In genomic region chr3:184259878-184260570, GRCh38 we compare ENCODE assay signal across 9 cellular contexts. TPM values are rescaled to one million over a fixed set of nuclear protein-coding genes. Genes with fewer than 3 reads are reported as not detected.
A peak's percentile ranks its signal among the peaks of the same experiment; 100 is the strongest.
DNase-seq lines count a peak whose midpoint lies in the region; ATAC-seq and TF ChIP-seq lines count a peak whose summit lies in the region.
"Had no signal": no experiment of that assay in that cellular context is flagged by ENCODE, and none has a peak within 500 bp of the region (broad histone marks: within the 10 kb centered on the region; RNA-seq: fewer than 3 reads in every experiment).

No MANE protein-coding gene starts in this region.

- H3K4me1 ChIP-seq in Caco-2, result peaks cover 9% of the 10 kb centered on the region; the same call in 1 of the 2 replicates

- intact Hi-C loops in Caco-2 (cut with micrococcal nuclease; ENCODE audit: unreplicated experiment), result no loop called here
- intact Hi-C loops in activated CD4-positive, alpha-beta T cell treated with anti-CD3 and anti-CD28 coated beads, Interleukin-2, amount 10 ng/mL, durations not matched to agents 24 days and 14 days (cut with micrococcal nuclease), result loop anchor here (1.0 kb wide), 1 partner anchor 10 kb away; no protein-coding TSS in a partner anchor

- H3K9me3 ChIP-seq in Caco-2, result no peaks in the 10 kb centered on the region
- H3K9me3 ChIP-seq: neutrophil had no signal

- H3K36me3 Mint-ChIP-seq in Caco-2 (ENCODE audit: insufficient read depth, unreplicated experiment), result peaks cover 23% of the 10 kb centered on the region
- H3K36me3 Mint-ChIP-seq in activated CD4-positive, alpha-beta T cell treated with anti-CD3 and anti-CD28 coated beads, Interleukin-2, amount 10 ng/mL, durations not matched to agents 24 days and 14 days (ENCODE audit: low read depth), result peaks cover 23% of the 10 kb centered on the region

- H3K9me3 Mint-ChIP-seq in Caco-2 (ENCODE audit: unreplicated experiment), result no peaks in the 10 kb centered on the region
- no peaks in the 10 kb centered on the region for H3K9me3 Mint-ChIP-seq in activated CD4-positive, alpha-beta T cell treated with anti-CD3 and anti-CD28 coated beads, Interleukin-2, amount 10 ng/mL, durations not matched to agents 24 days and 14 days

- CTCF ChIA-PET in Caco-2 (lab: Charles Lee), result no interaction called here

- no peaks in the 10 kb centered on the region for H3K36me3 ChIP-seq in Caco-2 (ENCODE audit: control insufficient read depth, insufficient read depth, low read length)
- H3K36me3 ChIP-seq: neutrophil had no signal

- peaks cover 18% of the 10 kb centered on the region for H3K27me3 Mint-ChIP-seq in Caco-2 (ENCODE audit: insufficient read depth, unreplicated experiment)
- peaks cover 39% of the 10 kb centered on the region for H3K27me3 Mint-ChIP-seq in activated CD4-positive, alpha-beta T cell treated with anti-CD3 and anti-CD28 coated beads, Interleukin-2, amount 10 ng/mL, durations not matched to agents 24 days and 14 days

- ATAC-seq in HG03045 (IDR thresholded peaks at IDR 0.05; ENCODE audit: unreplicated experiment) (no peak), GM21367 (IDR thresholded peaks at IDR 0.05; ENCODE audit: unreplicated experiment) (no peak)

- DNase-seq in Caco-2, result peak in 1 of 2 experiments; percentile 69
- DNase-seq in activated CD4-positive, alpha-beta T cell treated with anti-CD3 and anti-CD28 coated beads, Interleukin-2, amount 10 ng/mL, durations not matched to agents 24 days and 14 days, result peak; percentile 86
- peak; percentile 56 for DNase-seq in epidermal melanocyte (ENCODE audit: insufficient read length, low spot score)
- peak; percentile 33 for DNase-seq in myocyte (ENCODE audit: low read depth)
- DNase-seq in hippocampal formation (lab: John Stamatoyannopoulos, UW), result no peak

- peak overlapping the region; percentile 50 for H3K4me3 ChIP-seq in Caco-2 (ENCODE audit: low read depth, low read length)

- H3K4me3 Mint-ChIP-seq in Caco-2 (ENCODE audit: unreplicated experiment), result peak overlapping the region; percentile 83
- H3K4me3 Mint-ChIP-seq in activated CD4-positive, alpha-beta T cell treated with anti-CD3 and anti-CD28 coated beads, Interleukin-2, amount 10 ng/mL, durations not matched to agents 24 days and 14 days, result peak overlapping the region; percentile 78

- TF ChIP-seq RAD21 in Ishikawa (IDR thresholded peaks at IDR 0.05; ENCODE audit: low read depth), result no peak

- no peak overlapping the region for H3K27ac Mint-ChIP-seq in Caco-2 (ENCODE audit: unreplicated experiment)
- peak overlapping the region; percentile 57 for H3K27ac Mint-ChIP-seq in activated CD4-positive, alpha-beta T cell treated with anti-CD3 and anti-CD28 coated beads, Interleukin-2, amount 10 ng/mL, durations not matched to agents 24 days and 14 days

- no peak for TF ChIP-seq CTCF in Caco-2 (IDR thresholded peaks at IDR 0.05; ENCODE audit: insufficient read depth in 1 of 2, low read depth in 1 of 2, low read length in 1 of 2, severe bottlenecking in 1 of 2, unreplicated experiment in 1 of 2)

- H3K4me1 Mint-ChIP-seq in Caco-2 (ENCODE audit: low read depth, unreplicated experiment), result peaks cover 8% of the 10 kb centered on the region
- H3K4me1 Mint-ChIP-seq in activated CD4-positive, alpha-beta T cell treated with anti-CD3 and anti-CD28 coated beads, Interleukin-2, amount 10 ng/mL, durations not matched to agents 24 days and 14 days, result peaks cover 22% of the 10 kb centered on the region

- BruUV-seq in Caco-2 (replicated peaks; lab: Mats Ljungman, UMichigan), result no TSS peak

- POLR2A ChIA-PET in Caco-2 (lab: Charles Lee), result interaction anchor here (0.6 kb wide), 1 partner anchor 148 kb away, joined by 9 read pairs; no protein-coding TSS in a partner anchor

- no peak for TF ChIP-seq EP300 in Ishikawa (IDR thresholded peaks at IDR 0.05; ENCODE audit: borderline replicate concordance)

- peaks cover 4% of the 10 kb centered on the region for H3K27me3 ChIP-seq in Caco-2 (replicated peaks; ENCODE audit: control insufficient read depth, insufficient read depth, low read length)

TF ChIP-seq in Ishikawa, 13 proteins besides CTCF, POLR2A, EP300 and RAD21:
- TF ChIP-seq CREB1 (IDR thresholded peaks at IDR 0.05; ENCODE audit: low read depth) (no peak), TAF1 (IDR thresholded peaks at IDR 0.05; ENCODE audit: low read depth) (no peak), MAX (IDR thresholded peaks at IDR 0.05) (peak; percentile 31; the same call in 1 of the 2 replicates), USF1 (IDR thresholded peaks at IDR 0.05) (no peak), TEAD4 (IDR thresholded peaks at IDR 0.05) (no peak), ZBTB7A (IDR thresholded peaks at IDR 0.05; ENCODE audit: low read depth) (peak; percentile 93), FOXM1 (IDR thresholded peaks at IDR 0.05; ENCODE audit: borderline replicate concordance, low read depth) (no peak), TCF12 (IDR thresholded peaks at IDR 0.05; ENCODE audit: low read depth) (no peak), CEBPB (IDR thresholded peaks at IDR 0.05) (no peak), YY1 (IDR thresholded peaks at IDR 0.05; ENCODE audit: low read depth) (0 out of 2 replicates have a peak, but pooled peaks have one; percentile 32), NFIC (IDR thresholded peaks at IDR 0.05) (no peak), EGR1 (IDR thresholded peaks at IDR 0.05) (no peak), REST (IDR thresholded peaks at IDR 0.05; ENCODE audit: low read depth) (peak; percentile 79)

RNA-seq across cellular contexts. Expression of gene CAMK2N2, which starts 1.3 kb away (rescaled TPM):
- total RNA-seq in Caco-2 (2022) (0.46 and 0.66 TPM in 2 replicates), myocyte (not detected in 2 replicates)
- total RNA-seq in activated CD4-positive, alpha-beta T cell treated with anti-CD3 and anti-CD28 coated beads, Interleukin-2, amount 10 ng/mL, durations not matched to agents 24 days and 14 days, result 0.14 TPM in 2 replicates
- polyA plus RNA-seq in myocyte (2012), result 0.59 TPM

RNA-seq across cellular contexts. Expression of gene EEF1AKMT4, which starts 10.6 kb away (rescaled TPM):
- total RNA-seq in Caco-2 (2022), result 12.1 and 13.1 TPM in 2 replicates
- total RNA-seq in activated CD4-positive, alpha-beta T cell treated with anti-CD3 and anti-CD28 coated beads, Interleukin-2, amount 10 ng/mL, durations not matched to agents 24 days and 14 days, result 14.3 and 15.9 TPM in 2 replicates
- total RNA-seq in myocyte, result 2.8 and 3.6 TPM in 2 replicates
- 7.5 TPM for polyA plus RNA-seq in myocyte (2012)

RNA-seq across cellular contexts. Expression of gene ALG3, which starts 11.3 kb away (rescaled TPM):
- 73.4 and 74.9 TPM in 2 replicates for total RNA-seq in Caco-2 (2022)
- 82.5 and 85.3 TPM in 2 replicates for total RNA-seq in activated CD4-positive, alpha-beta T cell treated with anti-CD3 and anti-CD28 coated beads, Interleukin-2, amount 10 ng/mL, durations not matched to agents 24 days and 14 days
- total RNA-seq in myocyte, result 55.0 and 77.6 TPM in 2 replicates
- 46.5 TPM for polyA plus RNA-seq in myocyte (2012)

RNA-seq across cellular contexts. Expression of gene ECE2, which starts 15.8 kb away (rescaled TPM):
- not detected in 2 replicates for total RNA-seq in Caco-2 (2022)
- total RNA-seq in activated CD4-positive, alpha-beta T cell treated with anti-CD3 and anti-CD28 coated beads, Interleukin-2, amount 10 ng/mL, durations not matched to agents 24 days and 14 days, result not detected in 2 replicates
- not detected in 2 replicates for total RNA-seq in myocyte
- not detected for polyA plus RNA-seq in myocyte (2012)

RNA-seq across cellular contexts. Expression of gene VWA5B2, which starts 30.6 kb away (rescaled TPM):
- total RNA-seq in Caco-2 (2022) (0.79 and 1.6 TPM in 2 replicates), myocyte (not detected in 2 replicates)
- not detected in 2 replicates for total RNA-seq in activated CD4-positive, alpha-beta T cell treated with anti-CD3 and anti-CD28 coated beads, Interleukin-2, amount 10 ng/mL, durations not matched to agents 24 days and 14 days
- 0.35 TPM for polyA plus RNA-seq in myocyte (2012)

Comparison
In these comparisons a context has a peak if more than half of its experiments do, and no peak if none do; other contexts are left out.
1. DNase-seq: peak in activated CD4-positive, alpha-beta T cell treated with anti-CD3 and anti-CD28 coated beads, Interleukin-2, amount 10 ng/mL, durations not matched to agents 24 days and 14 days (single experiment), epidermal melanocyte (single experiment) and myocyte (single experiment); none in hippocampal formation (0 of 2).